Comparison of ENCODE assay signal across 14 cellular contexts in genomic region chr10:63257784-63258183, GRCh38.
DNase-seq lines count a peak whose midpoint lies in the region; ATAC-seq and TF ChIP-seq lines count a peak whose summit lies in the region.
"Had no signal": no experiment of that assay in that cellular context is flagged by ENCODE, and none has a peak within 500 bp of the region (broad histone marks: within the 10 kb centered on the region; RNA-seq: fewer than 3 reads in every experiment).

No MANE protein-coding gene starts in this region.

- H4K20me1 ChIP-seq in OCI-LY1 (ENCODE audit: insufficient read depth, low read length) = no peaks in the 10 kb centered on the region

- intact Hi-C loops in transverse colon (cut with DNase I; ENCODE audit: low total_unique reads) = no loop called here

- no peak overlapping the region for H3K9ac ChIP-seq in OCI-LY1 (ENCODE audit: low read length)

- H3K4me2 ChIP-seq in OCI-LY1 (ENCODE audit: low read length) = peak overlapping the region; percentile 37; the same call in 1 of the 2 replicates

- H3K4me3 ChIP-seq in OCI-LY1 (ENCODE audit: low read depth, low read length, poor library complexity, severe bottlenecking) = no peak overlapping the region
- no peak overlapping the region for H3K4me3 ChIP-seq in transverse colon
- H3K4me3 ChIP-seq in BE2C (ENCODE audit: low read depth, low read length) = no peak overlapping the region
- H3K4me3 ChIP-seq: esophagus squamous epithelium had no signal

- H3K27ac Mint-ChIP-seq in activated naive CD4-positive, alpha-beta T cell treated with anti-CD3 and anti-CD28 coated beads, Interleukin-2, amount 10 ng/mL, durations not matched to agents 7 days and 5 days = peak overlapping the region; percentile 0
- no peak overlapping the region for H3K27ac Mint-ChIP-seq in endothelial cell (ENCODE audit: unreplicated experiment)
- H3K27ac Mint-ChIP-seq: activated CD4-positive, alpha-beta T cell treated with anti-CD3 and anti-CD28 coated beads, Interleukin-2, amount 10 ng/mL, durations not matched to agents 7 days and 5 days had no signal

- peaks cover 1% of the 10 kb centered on the region for H3K9me3 Mint-ChIP-seq in activated naive CD4-positive, alpha-beta T cell treated with anti-CD3 and anti-CD28 coated beads, Interleukin-2, amount 10 ng/mL, durations not matched to agents 7 days and 5 days
- no peaks in the 10 kb centered on the region for H3K9me3 Mint-ChIP-seq in endothelial cell (ENCODE audit: unreplicated experiment)
- H3K9me3 Mint-ChIP-seq: activated CD4-positive, alpha-beta T cell treated with anti-CD3 and anti-CD28 coated beads, Interleukin-2, amount 10 ng/mL, durations not matched to agents 7 days and 5 days had no signal

- H3K4me3 Mint-ChIP-seq in activated naive CD4-positive, alpha-beta T cell treated with anti-CD3 and anti-CD28 coated beads, Interleukin-2, amount 10 ng/mL, durations not matched to agents 7 days and 5 days = no peak overlapping the region
- H3K4me3 Mint-ChIP-seq in endothelial cell (ENCODE audit: unreplicated experiment) = peak overlapping the region; percentile 33
- H3K4me3 Mint-ChIP-seq: activated CD4-positive, alpha-beta T cell treated with anti-CD3 and anti-CD28 coated beads, Interleukin-2, amount 10 ng/mL, durations not matched to agents 7 days and 5 days had no signal

- peaks cover 79% of the 10 kb centered on the region for H3K4me1 ChIP-seq in OCI-LY1 (ENCODE audit: insufficient read depth, low read length, severe bottlenecking)
- H3K4me1 ChIP-seq in transverse colon = peaks cover 39 to 85% (median 60%) of the 10 kb centered on the region in 4 donors
- peaks cover 10% of the 10 kb centered on the region for H3K4me1 ChIP-seq in BE2C

- H2AFZ ChIP-seq in OCI-LY1 (ENCODE audit: low read length) = no peak overlapping the region

- WGBS in transverse colon (ENCODE audit: low coverage in 1 of 2), 2 donors = 50 to 53% methylated on average over 2 of the region's 2 CpGs

- in situ Hi-C loops in transverse colon (cut with MboI; ENCODE audit: low pct_ligation_motif_present in 1 of 4, low pct_unique_long_range_greater_than_20kb in 1 of 4, low sequenced_read_pairs in 3 of 4) = no loop called here

- TF ChIP-seq CTCF in OCI-LY1 (IDR thresholded peaks at IDR 0.05; ENCODE audit: low read length) (no peak), endothelial cell (IDR thresholded peaks at IDR 0.05; ENCODE audit: unreplicated experiment) (no peak), transverse colon (IDR thresholded peaks at IDR 0.05) (no peak), BE2C (IDR thresholded peaks at IDR 0.05; ENCODE audit: low read depth, low read length) (no peak)

- H3K9me2 ChIP-seq in OCI-LY1 (ENCODE audit: low read depth, low read length) = no peaks in the 10 kb centered on the region

- H3K27me3 ChIP-seq in OCI-LY1 (ENCODE audit: insufficient read depth, low read length) = no peaks in the 10 kb centered on the region
- H3K27me3 ChIP-seq in transverse colon = no peaks in the 10 kb centered on the region
- H3K27me3 ChIP-seq in BE2C = no peaks in the 10 kb centered on the region
- H3K27me3 ChIP-seq: esophagus squamous epithelium had no signal

- CTCF ChIA-PET in activated naive CD4-positive, alpha-beta T cell treated with anti-CD3 and anti-CD28 coated beads, Interleukin-2, amount 10 ng/mL, durations not matched to agents 7 days and 5 days (lab: Charles Lee) = interaction anchor here (1.2 kb wide), 1 partner anchor 12 kb away, joined by 3 read pairs; no protein-coding TSS in a partner anchor

- H3K9me3 ChIP-seq in OCI-LY1 (ENCODE audit: low read length) = no peaks in the 10 kb centered on the region
- no peaks in the 10 kb centered on the region for H3K9me3 ChIP-seq in transverse colon
- no peaks in the 10 kb centered on the region for H3K9me3 ChIP-seq in BE2C
- H3K9me3 ChIP-seq: esophagus squamous epithelium had no signal

- peaks cover 91% of the 10 kb centered on the region for H3K79me2 ChIP-seq in OCI-LY1 (ENCODE audit: insufficient read depth, low read length)

- H3K27ac ChIP-seq in OCI-LY1 (ENCODE audit: low read depth, low read length, poor library complexity, severe bottlenecking) (peak overlapping the region; percentile 91), transverse colon (peak overlapping the region in 3 of 4 donors; percentile 3 to 30 (median 5))

- no peak for TF ChIP-seq EP300 in transverse colon (IDR thresholded peaks at IDR 0.05; ENCODE audit: low read depth)

- no peak for DNase-seq in activated naive CD4-positive, alpha-beta T cell treated with anti-CD3 and anti-CD28 coated beads, Interleukin-2, amount 10 ng/mL, durations not matched to agents 7 days and 5 days
- DNase-seq in activated naive CD4-positive, alpha-beta T cell (lab: John Stamatoyannopoulos, UW) = no peak
- DNase-seq in endothelial cell (ENCODE audit: low spot score) = no peak
- no peak for DNase-seq in transverse colon
- DNase-seq in BE2C = no peak
- DNase-seq in NCI-H1092 (lab: John Stamatoyannopoulos, UW) = no peak
- DNase-seq: activated CD4-positive, alpha-beta T cell treated with anti-CD3 and anti-CD28 coated beads, Interleukin-2, amount 10 ng/mL, durations not matched to agents 7 days and 5 days; DMS79; esophagus squamous epithelium; kidney glomerular epithelial cell; NCI-H2081; NCI-H82 had no signal

- peaks cover 11% of the 10 kb centered on the region; the same call in 1 of the 2 replicates for H3F3A ChIP-seq in OCI-LY1 (ENCODE audit: insufficient read depth, low read length)

- H3K36me3 ChIP-seq in OCI-LY1 (ENCODE audit: insufficient read depth, low read length) (peaks cover 20% of the 10 kb centered on the region; the same call in 1 of the 2 replicates), transverse colon (no peaks in the 10 kb centered on the region), BE2C (peaks cover 17% of the 10 kb centered on the region)

- H3K27me3 Mint-ChIP-seq in activated naive CD4-positive, alpha-beta T cell treated with anti-CD3 and anti-CD28 coated beads, Interleukin-2, amount 10 ng/mL, durations not matched to agents 7 days and 5 days = no peaks in the 10 kb centered on the region
- H3K27me3 Mint-ChIP-seq in endothelial cell (ENCODE audit: unreplicated experiment) = peaks cover 6% of the 10 kb centered on the region
- H3K27me3 Mint-ChIP-seq: activated CD4-positive, alpha-beta T cell treated with anti-CD3 and anti-CD28 coated beads, Interleukin-2, amount 10 ng/mL, durations not matched to agents 7 days and 5 days had no signal

- no peak for TF ChIP-seq POLR2A in transverse colon (IDR thresholded peaks at IDR 0.05)

- peaks cover 56% of the 10 kb centered on the region for H3K4me1 Mint-ChIP-seq in activated naive CD4-positive, alpha-beta T cell treated with anti-CD3 and anti-CD28 coated beads, Interleukin-2, amount 10 ng/mL, durations not matched to agents 7 days and 5 days
- peaks cover 23% of the 10 kb centered on the region for H3K4me1 Mint-ChIP-seq in endothelial cell (ENCODE audit: unreplicated experiment)

- ATAC-seq in GM19328 (IDR thresholded peaks at IDR 0.05; ENCODE audit: unreplicated experiment) = no peak

- H3K36me3 Mint-ChIP-seq in activated naive CD4-positive, alpha-beta T cell treated with anti-CD3 and anti-CD28 coated beads, Interleukin-2, amount 10 ng/mL, durations not matched to agents 7 days and 5 days = peaks cover 64% of the 10 kb centered on the region
- H3K36me3 Mint-ChIP-seq in endothelial cell (ENCODE audit: low read depth, unreplicated experiment) = peaks cover 3% of the 10 kb centered on the region
